In genomic region chr2:2613279-2614199, GRCh38 we compare ENCODE assay signal across 8 cellular contexts.
DNase-seq lines count a peak whose midpoint lies in the region; ATAC-seq and TF ChIP-seq lines count a peak whose summit lies in the region.

No MANE protein-coding gene starts in this region.

- peak overlapping the region; percentile 73 to 84 (median 78) for H3K4me3 Mint-ChIP-seq in CD4-positive, alpha-beta memory T cell

- H3K4me1 ChIP-seq in CD4-positive, alpha-beta memory T cell (ENCODE audit: insufficient read depth, low read length) = peaks cover 5% of the 10 kb centered on the region
- peaks cover 5% of the 10 kb centered on the region for H3K4me1 ChIP-seq in neuron (ENCODE audit: insufficient read depth, low read length)
- H3K4me1 ChIP-seq in stomach = peaks cover 0 to 15% (median 11%) of the 10 kb centered on the region in 4 donors

- CTCF ChIA-PET in CD4-positive, alpha-beta memory T cell (lab: Charles Lee; ENCODE audit: partially characterized antibody) = no interaction called here
- CTCF ChIA-PET in RWPE1 (lab: Yijun Ruan, JAX) = interaction anchor here (0.6 kb wide), 1 partner anchor 542 kb away, joined by 3 read pairs; no protein-coding TSS in a partner anchor

- peaks cover 3 to 7% of the 10 kb centered on the region in 2 donors for H3K27me3 Mint-ChIP-seq in CD4-positive, alpha-beta memory T cell

- H3K9me3 ChIP-seq in CD4-positive, alpha-beta memory T cell (ENCODE audit: control insufficient read depth in 1 of 2, low read length in 2 of 2) = no peaks in the 10 kb centered on the region
- no peaks in the 10 kb centered on the region for H3K9me3 ChIP-seq in neuron (ENCODE audit: low read length)
- H3K9me3 ChIP-seq in stomach = no peaks in the 10 kb centered on the region

- H3K4me3 ChIP-seq in CD4-positive, alpha-beta memory T cell (ENCODE audit: low read length in 2 of 2) = peak overlapping the region in 1 of 2 donors; percentile 54
- H3K4me3 ChIP-seq in HL-60 (replicated peaks; ENCODE audit: insufficient read depth, low read length) (peak overlapping the region; percentile 25), neuron (ENCODE audit: low read length) (peak overlapping the region; percentile 54), stomach (peak overlapping the region; percentile 43 to 49 (median 48))

- H3K36me3 Mint-ChIP-seq in CD4-positive, alpha-beta memory T cell = peaks cover 0 to 3% of the 10 kb centered on the region in 2 donors

- no peaks in the 10 kb centered on the region for H3K27me3 ChIP-seq in CD4-positive, alpha-beta memory T cell (ENCODE audit: insufficient read depth, low read length)
- H3K27me3 ChIP-seq in HL-60 (ENCODE audit: insufficient read depth, poor library complexity, severe bottlenecking) (no peaks in the 10 kb centered on the region), neuron (ENCODE audit: insufficient read depth, low read length) (no peaks in the 10 kb centered on the region), stomach (no peaks in the 10 kb centered on the region)

- WGBS in stomach, 5 donors = 9 to 27% (median 16%) methylated on average over 16 to 34 of the region's 34 CpGs

- TF ChIP-seq POLR2A in stomach (IDR thresholded peaks at IDR 0.05) = no peak

- intact Hi-C loops in CD4-positive, alpha-beta memory T cell (cut with micrococcal nuclease) = loop anchor here (1.0 kb wide), 1 partner anchor 33 kb away; no protein-coding TSS in a partner anchor
- intact Hi-C loops in stomach (cut with DNase I; ENCODE audit: low total_unique reads) = no loop called here

- POLR2A ChIA-PET in CD4-positive, alpha-beta memory T cell (lab: Charles Lee; ENCODE audit: partially characterized antibody) = interaction anchor here (1.0 kb wide), 1 partner anchor 33 kb away, joined by 4 read pairs; no protein-coding TSS in a partner anchor
- POLR2A ChIA-PET in RWPE1 (lab: Yijun Ruan, JAX; ENCODE audit: low non-redundant PET) = no interaction called here

- no peak for TF ChIP-seq CTCF in HL-60 (IDR thresholded peaks at IDR 0.05; ENCODE audit: insufficient read depth, low read length)
- no peak for TF ChIP-seq CTCF in RWPE1 (conservative IDR thresholded peaks at IDR 0.05; ENCODE audit: low read depth)
- peak in 1 of 7 experiments; percentile 26 for TF ChIP-seq CTCF in stomach (IDR thresholded peaks at IDR 0.05)

- peak; percentile 100 for ATAC-seq in GM19467 (IDR thresholded peaks at IDR 0.05; ENCODE audit: unreplicated experiment)

- DNase-seq in CD4-positive, alpha-beta memory T cell = peak; percentile 77 to 87 (median 85)
- DNase-seq in HL-60 (ENCODE audit: low read depth in 1 of 2, low spot score in 1 of 2) = peak; percentile 67 to 90
- peak; percentile 85 for DNase-seq in RWPE1 (ENCODE audit: low spot score)
- DNase-seq in activated gamma-delta T cell treated with Interleukin-2 at 50 U/mL for 16 hours = peak; percentile 72
- peak; percentile 67 for DNase-seq in foreskin melanocyte
- DNase-seq in stomach = peak; percentile 79

- peaks cover 3 to 12% (median 5%) of the 10 kb centered on the region in 8 donors for H3K9me3 Mint-ChIP-seq in CD4-positive, alpha-beta memory T cell

- peak overlapping the region; percentile 46 to 87 (median 73) for H3K27ac Mint-ChIP-seq in CD4-positive, alpha-beta memory T cell

- peaks cover 6 to 9% (median 7%) of the 10 kb centered on the region in 4 donors for H3K4me1 Mint-ChIP-seq in CD4-positive, alpha-beta memory T cell

- H2AFZ ChIP-seq in neuron (ENCODE audit: low read depth, low read length) = peak overlapping the region; percentile 96

- TF ChIP-seq EP300 in stomach (IDR thresholded peaks at IDR 0.05) = no peak

- peak overlapping the region; percentile 26 for H3K27ac ChIP-seq in CD4-positive, alpha-beta memory T cell (ENCODE audit: low read depth, low read length)
- H3K27ac ChIP-seq in HL-60 (replicated peaks) (no peak overlapping the region), RWPE1 (peak overlapping the region; percentile 10; the same call in 1 of the 2 replicates), stomach (peak overlapping the region in 4 of 5 donors; percentile 27 to 72 (median 44))

- no peaks in the 10 kb centered on the region for H3K36me3 ChIP-seq in CD4-positive, alpha-beta memory T cell (ENCODE audit: insufficient read depth, low read length)
- H3K36me3 ChIP-seq in neuron (ENCODE audit: insufficient read depth, low read length) (no peaks in the 10 kb centered on the region), stomach (no peaks in the 10 kb centered on the region)
